Comparison of ENCODE assay signal across 1 cellular context in the genomic region with DNA sequence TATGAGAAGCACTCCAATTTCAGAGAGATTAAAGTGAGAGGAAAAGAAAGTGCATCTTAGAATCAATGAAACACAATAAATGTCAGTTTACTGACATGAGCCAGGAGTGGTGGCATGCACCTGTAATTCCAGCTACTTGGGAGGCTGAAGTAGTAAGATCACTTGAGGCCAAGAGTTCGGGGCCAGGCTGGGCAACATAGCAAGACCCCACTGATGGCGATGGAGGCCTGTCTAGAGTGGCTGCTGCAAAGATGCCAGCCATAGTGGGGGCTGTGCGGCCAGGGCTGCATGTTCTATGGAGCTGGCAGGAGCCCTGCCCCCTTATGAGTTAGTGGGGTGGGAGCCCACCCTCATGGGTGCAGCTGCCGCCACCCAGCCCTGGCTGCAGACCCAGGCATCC.
A peak's percentile ranks its signal among the peaks of the same experiment; 100 is the strongest.
TF ChIP-seq lines count a peak whose summit lies in the region.

No MANE protein-coding gene starts in this region.

TF ChIP-seq in HepG2, 621 proteins besides CTCF, POLR2A, EP300 and RAD21:
- TF ChIP-seq ZNF20 (CRISPR knock-in tag; IDR thresholded peaks at IDR 0.05) (no peak), ZNF121 (CRISPR knock-in tag; IDR thresholded peaks at IDR 0.05) (peak; percentile 83)
